Comparison of ENCODE assay signal across 15 cellular contexts in the genomic region with DNA sequence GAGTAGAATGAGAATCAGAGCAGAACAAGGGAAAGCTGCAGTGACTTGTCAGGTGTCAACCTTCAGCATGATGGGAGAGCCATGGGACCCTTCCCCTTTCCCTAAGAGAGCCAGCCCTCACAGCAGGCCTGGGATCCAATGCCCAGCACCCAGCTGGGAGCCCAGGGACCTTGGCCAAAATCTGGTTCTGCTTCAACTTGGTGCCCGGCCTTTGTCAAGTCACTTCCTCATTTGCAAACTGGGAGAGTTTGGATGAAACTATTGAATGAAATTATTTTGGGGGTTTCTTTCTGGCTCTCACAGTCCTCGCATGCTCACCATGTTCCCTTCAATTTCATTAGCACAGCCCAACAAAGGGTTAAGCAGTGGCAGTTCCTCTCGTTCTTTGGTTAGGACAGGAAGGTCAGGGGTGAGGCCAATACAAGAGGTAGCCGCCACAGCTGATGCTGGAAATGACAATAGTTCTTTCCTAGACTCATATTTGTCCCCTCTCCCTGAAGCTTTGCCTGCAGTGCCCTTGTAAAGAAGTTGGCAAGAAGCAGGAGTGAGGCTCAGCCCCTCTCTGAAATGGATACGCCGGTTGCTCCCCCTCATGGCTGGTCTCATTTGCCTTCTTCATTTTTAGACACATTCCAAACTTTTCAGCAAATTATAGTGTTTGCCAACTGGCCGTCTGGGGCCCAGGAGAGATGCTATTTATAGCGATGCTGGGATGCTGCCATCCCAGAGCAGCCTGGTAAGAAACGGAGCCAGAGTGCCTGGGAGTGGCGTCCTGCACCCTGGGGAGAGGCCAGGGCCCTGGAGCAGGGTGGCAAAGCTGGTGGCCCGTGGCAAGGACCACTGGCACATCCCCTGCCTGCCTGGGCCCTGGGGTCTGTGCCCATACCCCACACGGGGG. TPM values are rescaled to one million over a fixed set of nuclear protein-coding genes. Genes with fewer than 3 reads are reported as not detected.
DNase-seq lines count a peak whose midpoint lies in the region; ATAC-seq, FAIRE-seq and TF ChIP-seq lines count a peak whose summit lies in the region.
"Had no signal": no experiment of that assay in that cellular context is flagged by ENCODE, and none has a peak within 500 bp of the region (broad histone marks: within the 10 kb centered on the region; RNA-seq: fewer than 3 reads in every experiment).

No MANE protein-coding gene starts in this region.

- H3K4me1 ChIP-seq in A549 (peaks cover 27% of the 10 kb centered on the region), liver (ENCODE audit: control insufficient read depth in 4 of 4, insufficient read depth in 4 of 4, low read length in 3 of 4) (no peaks in the 10 kb centered on the region), BE2C (no peaks in the 10 kb centered on the region), breast epithelium (no peaks in the 10 kb centered on the region)

- CTCF ChIA-PET in A549 (lab: Yijun Ruan, JAX), result interaction anchor here (1.5 to 18.5 kb wide), 9 partner anchors 49 to 212 kb away, joined by 3 to 257 read pairs (median 6); partner anchors contain the start of genes CD300LG, DHX8 and ETV4

- intact Hi-C loops in breast epithelium (cut with DNase I; ENCODE audit: low total_unique reads), result no loop called here

- no peaks in the 10 kb centered on the region for H3K9me3 Mint-ChIP-seq in activated T-cell treated with anti-CD3 and anti-CD28 coated beads, Interleukin-2, amount 50 U/mL, for 72 hours
- H3K9me3 Mint-ChIP-seq: activated T-cell treated with anti-CD3 and anti-CD28 coated beads, Interleukin-2, amount 50 U/mL, for 24 hours; type B pancreatic cell had no signal

- POLR2A ChIA-PET in A549 (lab: Yijun Ruan, JAX), result interaction anchor here (1.9 kb wide), 1 partner anchor 64 kb away, joined by 6 read pairs; no protein-coding TSS in a partner anchor

- WGBS in A549 (ENCODE audit: missing lambda C conversion rate), result 38% methylated on average over 12 of the region's 12 CpGs
- WGBS in liver, result 39% methylated on average over 12 of the region's 12 CpGs

- no peak overlapping the region for H3K27ac Mint-ChIP-seq in activated T-cell treated with anti-CD3 and anti-CD28 coated beads, Interleukin-2, amount 50 U/mL, for 72 hours
- H3K27ac Mint-ChIP-seq: activated T-cell treated with anti-CD3 and anti-CD28 coated beads, Interleukin-2, amount 50 U/mL, for 24 hours; naive thymus-derived CD4-positive, alpha-beta T cell; type B pancreatic cell had no signal

- no peak overlapping the region for H3K9ac ChIP-seq in liver (ENCODE audit: low read depth in 1 of 2, low read length in 2 of 2)

- H3K27me3 ChIP-seq in MG63, result no peaks in the 10 kb centered on the region
- peaks cover 0 to 3% (median 0%) of the 10 kb centered on the region in 4 donors for H3K27me3 ChIP-seq in liver (ENCODE audit: control insufficient read depth in 4 of 4, insufficient read depth in 4 of 4, low read length in 3 of 4)
- no peaks in the 10 kb centered on the region for H3K27me3 ChIP-seq in BE2C
- no peaks in the 10 kb centered on the region for H3K27me3 ChIP-seq in breast epithelium

- H3K36me3 Mint-ChIP-seq in activated T-cell treated with anti-CD3 and anti-CD28 coated beads, Interleukin-2, amount 50 U/mL, for 72 hours (ENCODE audit: insufficient read depth in 2 of 2), result no peaks in the 10 kb centered on the region
- H3K36me3 Mint-ChIP-seq: type B pancreatic cell had no signal

- H3K4me3 ChIP-seq in A549 (no peak overlapping the region), MG63 (no peak overlapping the region), coronary artery (no peak overlapping the region), liver (ENCODE audit: low read depth in 1 of 3, low read length in 3 of 3) (no peak overlapping the region), BE2C (ENCODE audit: low read depth, low read length) (no peak overlapping the region), breast epithelium (no peak overlapping the region)
- H3K4me3 ChIP-seq: SK-N-MC, spleen had no signal

- H3K4me2 ChIP-seq in A549, result peak overlapping the region; percentile 45; the same call in 2 of the 3 replicates

- TF ChIP-seq POLR2A in A549 (IDR thresholded peaks at IDR 0.05; ENCODE audit: low read length) (no peak), breast epithelium (IDR thresholded peaks at IDR 0.05) (no peak)

- no peak for TF ChIP-seq CTCF in A549 (IDR thresholded peaks at IDR 0.05)
- no peak for TF ChIP-seq CTCF in coronary artery (IDR thresholded peaks at IDR 0.05)
- no peak for TF ChIP-seq CTCF in liver (IDR thresholded peaks at IDR 0.05; ENCODE audit: low read depth, low read length, missing input control)
- no peak for TF ChIP-seq CTCF in BE2C (IDR thresholded peaks at IDR 0.05; ENCODE audit: low read depth, low read length)
- no peak for TF ChIP-seq CTCF in breast epithelium (IDR thresholded peaks at IDR 0.05)

- FAIRE-seq in A549 (lab: Jason Lieb, UNC), result no peak

- H3K27me3 Mint-ChIP-seq in activated T-cell treated with anti-CD3 and anti-CD28 coated beads, Interleukin-2, amount 50 U/mL, for 72 hours (ENCODE audit: low read depth), result peaks cover 12% of the 10 kb centered on the region

- TF ChIP-seq RAD21 in A549 (conservative IDR thresholded peaks at IDR 0.05 in 1 of 2, IDR thresholded peaks at IDR 0.05 in 1 of 2) (no peak), liver (IDR thresholded peaks at IDR 0.05) (no peak)

- H3K9me3 ChIP-seq in A549, result 0 out of 3 replicates have a peak, but pooled peaks cover 3% of the 10 kb centered on the region
- peaks cover 6% of the 10 kb centered on the region for H3K9me3 ChIP-seq in MG63
- no peaks in the 10 kb centered on the region for H3K9me3 ChIP-seq in liver (ENCODE audit: control insufficient read depth in 4 of 4, low read length in 3 of 4)
- no peaks in the 10 kb centered on the region for H3K9me3 ChIP-seq in BE2C
- H3K9me3 ChIP-seq in breast epithelium, result no peaks in the 10 kb centered on the region
- H3K9me3 ChIP-seq: spleen had no signal

- H3K36me3 ChIP-seq in MG63 (no peaks in the 10 kb centered on the region), liver (ENCODE audit: control insufficient read depth in 4 of 4, insufficient read depth in 3 of 4, low read depth in 1 of 4, low read length in 3 of 4) (no peaks in the 10 kb centered on the region), BE2C (no peaks in the 10 kb centered on the region), breast epithelium (no peaks in the 10 kb centered on the region)
- H3K36me3 ChIP-seq: spleen had no signal

- ATAC-seq in A549, result peak in 1 of 2 experiments; percentile 17; a peak in 3 of 6 replicates
- ATAC-seq in activated T-cell treated with anti-CD3 and anti-CD28 coated beads, Interleukin-2, amount 50 U/mL, for 72 hours (replicated peaks in 1 of 2), result no peak
- ATAC-seq: naive thymus-derived CD4-positive, alpha-beta T cell had no signal

- TF ChIP-seq EP300 in A549 (IDR thresholded peaks at IDR 0.05), result no peak

- H3K27ac ChIP-seq in A549 (peak overlapping the region in 1 of 2 experiments; percentile 51; a peak in 3 of 6 replicates), coronary artery (peak overlapping the region; percentile 38 to 84), liver (ENCODE audit: low read depth in 1 of 2, low read length in 2 of 2) (no peak overlapping the region), breast epithelium (no peak overlapping the region)
- H3K27ac ChIP-seq: SK-N-MC had no signal

- H3K4me1 Mint-ChIP-seq in activated T-cell treated with anti-CD3 and anti-CD28 coated beads, Interleukin-2, amount 50 U/mL, for 72 hours (ENCODE audit: low read depth), result peaks cover 7% of the 10 kb centered on the region

- H3K4me3 Mint-ChIP-seq in activated T-cell treated with anti-CD3 and anti-CD28 coated beads, Interleukin-2, amount 50 U/mL, for 72 hours, result no peak overlapping the region
- H3K4me3 Mint-ChIP-seq: activated T-cell treated with anti-CD3 and anti-CD28 coated beads, Interleukin-2, amount 50 U/mL, for 24 hours; naive thymus-derived CD4-positive, alpha-beta T cell; type B pancreatic cell had no signal

- DNase-seq in A549 (ENCODE audit: low read depth in 1 of 2, low spot score in 1 of 2) (no peak), MG63 (peak; percentile 76), coronary artery (ENCODE audit: low spot score) (peak; percentile 79), BE2C (no peak), COLO668 (lab: John Stamatoyannopoulos, UW; ENCODE audit: unreplicated experiment) (no peak), breast epithelium (ENCODE audit: low spot score in 2 of 2) (no peak)
- DNase-seq in activated T-cell treated with anti-CD3 and anti-CD28 coated beads, Interleukin-2, amount 50 U/mL, for 72 hours, result no peak
- DNase-seq: activated T-cell treated with anti-CD3 and anti-CD28 coated beads, Interleukin-2, amount 50 U/mL, for 24 hours; EL; naive thymus-derived CD4-positive, alpha-beta T cell; NCI-H526; spleen had no signal

TF ChIP-seq in liver, 16 proteins besides CTCF, POLR2A, EP300 and RAD21:
- TF ChIP-seq NR2F2 (IDR thresholded peaks at IDR 0.05) (peak; percentile 56), ATF3 (IDR thresholded peaks at IDR 0.05) (no peak), JUND (IDR thresholded peaks at IDR 0.05) (no peak), FOXA2 (IDR thresholded peaks at IDR 0.05) (no peak)
TF ChIP-seq in liver: peak in this region for 1.

RNA-seq across cellular contexts. Expression of gene MEOX1, which starts 34.5 kb away (rescaled TPM):
- polyA plus RNA-seq in A549 (2011; rRNA removed), result not detected in 2 replicates
- polyA plus RNA-seq in A549 (2012; cell fraction: cytosol; rRNA removed), result not detected in 2 replicates
- polyA plus RNA-seq in A549 (2012; cell fraction: nucleus; rRNA removed), result not detected in 2 replicates
- not detected in 3 replicates for polyA plus RNA-seq in A549 (2017; fragmentation: RNase III; extraction: RNeasy Plus Mini Kit Qiagen cat#74134 plus additional on column Dnase treatment)
- 0.17 TPM in 1 of 2 replicates, not detected in the other for polyA minus RNA-seq in A549 (2011; rRNA and poly(A)+ RNA removed)
- 1.1 TPM in 1 of 2 replicates, not detected in the other for total RNA-seq in MG63 (2014; rRNA removed; shearing (Covaris generic); ENCODE audit: low replicate concordance)
- total RNA-seq in liver, result under 1 TPM in 1 of 2 donors, not detected in 1; 0.33 TPM
- polyA plus RNA-seq in liver, result under 1 TPM in 1 of 2 donors, not detected in 1; 0.05 TPM
- not detected for polyA plus RNA-seq in BE2C (2012; ENCODE audit: insufficient read depth, insufficient read length, low read depth)
- under 1 TPM; 0.36 to 0.37 TPM for total RNA-seq in activated T-cell treated with anti-CD3 and anti-CD28 coated beads, Interleukin-2, amount 50 U/mL, for 72 hours
- 10 to 100 TPM in 2 of 3 donors, 1 to 10 TPM in 1; 2.6 to 11.0 (median 10.5) TPM for total RNA-seq in breast epithelium

Comparison
In these comparisons a context has a peak if more than half of its experiments do, and no peak if none do; other contexts are left out.
1. DNase-seq: peak in MG63 (single experiment) and coronary artery (single experiment); none in A549 (0 of 2), BE2C (single experiment), COLO668 (single experiment), activated T-cell treated with anti-CD3 and anti-CD28 coated beads, Interleukin-2, amount 50 U/mL, for 72 hours (0 of 2) and breast epithelium (0 of 2).
2. H3K27ac ChIP-seq: peak in coronary artery (2 of 2); none in liver (0 of 2) and breast epithelium (0 of 2).